In the genomic region with DNA sequence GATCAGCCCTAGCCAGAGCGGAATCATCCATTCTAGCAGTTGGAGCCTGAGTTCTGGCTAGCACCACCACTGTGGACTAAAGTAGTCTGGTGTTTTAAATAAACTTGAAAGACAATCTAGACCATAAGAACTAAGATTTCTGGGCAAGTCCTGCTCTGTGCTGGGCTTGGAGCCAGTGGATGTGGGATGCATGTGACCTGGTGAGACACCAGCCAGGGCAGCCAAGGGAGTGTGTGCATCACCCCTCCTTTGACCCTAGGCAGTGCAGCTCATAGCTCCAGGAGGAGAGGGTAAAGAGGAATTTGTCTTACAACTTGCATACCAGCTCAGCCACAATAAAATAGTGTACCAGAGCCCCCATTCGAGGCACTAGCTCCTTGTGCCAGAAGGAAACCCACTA, we compare ENCODE assay signal across 1 cellular context.
TF ChIP-seq lines count a peak whose summit lies in the region.

No MANE protein-coding gene starts in this region.

TF ChIP-seq in GM23338, 12 proteins besides CTCF, POLR2A, EP300 and RAD21 (continued from another document):
- TF ChIP-seq, protein P1, sequence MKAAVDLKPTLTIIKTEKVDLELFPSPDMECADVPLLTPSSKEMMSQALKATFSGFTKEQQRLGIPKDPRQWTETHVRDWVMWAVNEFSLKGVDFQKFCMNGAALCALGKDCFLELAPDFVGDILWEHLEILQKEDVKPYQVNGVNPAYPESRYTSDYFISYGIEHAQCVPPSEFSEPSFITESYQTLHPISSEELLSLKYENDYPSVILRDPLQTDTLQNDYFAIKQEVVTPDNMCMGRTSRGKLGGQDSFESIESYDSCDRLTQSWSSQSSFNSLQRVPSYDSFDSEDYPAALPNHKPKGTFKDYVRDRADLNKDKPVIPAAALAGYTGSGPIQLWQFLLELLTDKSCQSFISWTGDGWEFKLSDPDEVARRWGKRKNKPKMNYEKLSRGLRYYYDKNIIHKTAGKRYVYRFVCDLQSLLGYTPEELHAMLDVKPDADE (IDR thresholded peaks at IDR 0.05): no peak
- TF ChIP-seq, protein P2, sequence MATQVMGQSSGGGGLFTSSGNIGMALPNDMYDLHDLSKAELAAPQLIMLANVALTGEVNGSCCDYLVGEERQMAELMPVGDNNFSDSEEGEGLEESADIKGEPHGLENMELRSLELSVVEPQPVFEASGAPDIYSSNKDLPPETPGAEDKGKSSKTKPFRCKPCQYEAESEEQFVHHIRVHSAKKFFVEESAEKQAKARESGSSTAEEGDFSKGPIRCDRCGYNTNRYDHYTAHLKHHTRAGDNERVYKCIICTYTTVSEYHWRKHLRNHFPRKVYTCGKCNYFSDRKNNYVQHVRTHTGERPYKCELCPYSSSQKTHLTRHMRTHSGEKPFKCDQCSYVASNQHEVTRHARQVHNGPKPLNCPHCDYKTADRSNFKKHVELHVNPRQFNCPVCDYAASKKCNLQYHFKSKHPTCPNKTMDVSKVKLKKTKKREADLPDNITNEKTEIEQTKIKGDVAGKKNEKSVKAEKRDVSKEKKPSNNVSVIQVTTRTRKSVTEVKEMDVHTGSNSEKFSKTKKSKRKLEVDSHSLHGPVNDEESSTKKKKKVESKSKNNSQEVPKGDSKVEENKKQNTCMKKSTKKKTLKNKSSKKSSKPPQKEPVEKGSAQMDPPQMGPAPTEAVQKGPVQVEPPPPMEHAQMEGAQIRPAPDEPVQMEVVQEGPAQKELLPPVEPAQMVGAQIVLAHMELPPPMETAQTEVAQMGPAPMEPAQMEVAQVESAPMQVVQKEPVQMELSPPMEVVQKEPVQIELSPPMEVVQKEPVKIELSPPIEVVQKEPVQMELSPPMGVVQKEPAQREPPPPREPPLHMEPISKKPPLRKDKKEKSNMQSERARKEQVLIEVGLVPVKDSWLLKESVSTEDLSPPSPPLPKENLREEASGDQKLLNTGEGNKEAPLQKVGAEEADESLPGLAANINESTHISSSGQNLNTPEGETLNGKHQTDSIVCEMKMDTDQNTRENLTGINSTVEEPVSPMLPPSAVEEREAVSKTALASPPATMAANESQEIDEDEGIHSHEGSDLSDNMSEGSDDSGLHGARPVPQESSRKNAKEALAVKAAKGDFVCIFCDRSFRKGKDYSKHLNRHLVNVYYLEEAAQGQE (IDR thresholded peaks at IDR 0.05; ENCODE audit: unreplicated experiment): no peak
- no peak for TF ChIP-seq NANOG (IDR thresholded peaks at IDR 0.05; ENCODE audit: borderline replicate concordance)
- TF ChIP-seq CREB1 (CRISPR knock-in tag; IDR thresholded peaks at IDR 0.05; ENCODE audit: low read depth): no peak
